Comparison of ENCODE assay signal across 30 cellular contexts in the genomic region with DNA sequence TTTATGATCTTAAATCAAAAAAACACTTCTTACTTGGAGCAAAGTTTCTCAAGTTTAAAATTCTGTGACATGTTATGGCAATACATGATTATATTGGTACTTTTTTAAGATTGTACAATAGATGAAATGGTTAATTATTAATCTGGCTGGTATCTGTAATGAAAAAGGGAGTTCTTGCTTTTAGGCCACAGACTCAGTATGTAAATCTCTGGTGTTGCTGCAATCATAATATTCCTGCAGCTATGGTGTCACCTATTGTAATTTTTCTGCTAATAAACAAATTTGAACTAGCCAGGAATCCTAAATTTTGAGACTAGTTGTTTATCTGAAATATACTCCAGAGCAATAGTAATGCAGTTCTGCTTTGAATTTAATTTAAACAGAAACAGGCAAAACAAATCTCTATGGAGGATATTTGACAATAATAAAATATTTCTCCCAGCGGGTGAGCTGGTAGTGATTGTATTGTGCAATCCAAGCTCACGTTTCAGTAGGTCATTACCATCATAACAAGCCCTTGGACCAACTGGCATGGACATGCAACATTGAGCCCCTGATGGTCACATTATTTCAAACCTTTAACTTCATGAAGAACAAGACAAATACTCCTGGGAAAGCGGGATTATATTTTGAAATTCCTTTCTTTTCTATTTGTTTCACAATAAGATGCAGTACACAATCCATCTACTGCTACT.
DNase-seq lines count a peak whose midpoint lies in the region; ATAC-seq and TF ChIP-seq lines count a peak whose summit lies in the region.
"Had no signal": no experiment of that assay in that cellular context is flagged by ENCODE, and none has a peak within 500 bp of the region (broad histone marks: within the 10 kb centered on the region; RNA-seq: fewer than 3 reads in every experiment).

No MANE protein-coding gene starts in this region.

- H3K4me2 ChIP-seq in IMR-90 (ENCODE audit: low read depth, low read length), result no peak overlapping the region
- H3K4me2 ChIP-seq: KMS-11, SK-N-SH had no signal

- no peaks in the 10 kb centered on the region for H3K9me3 ChIP-seq in IMR-90 (ENCODE audit: control insufficient read depth, insufficient read depth, low read length)
- no peaks in the 10 kb centered on the region for H3K9me3 ChIP-seq in neuron (ENCODE audit: low read length)
- no peaks in the 10 kb centered on the region for H3K9me3 ChIP-seq in colonic mucosa
- H3K9me3 ChIP-seq: SK-N-SH had no signal

- DNase-seq in DMS153 (lab: John Stamatoyannopoulos, UW), result peak; percentile 27
- no peak for DNase-seq in DMS153 treated with DMSO at 0.1 percent for 48 hours (lab: John Stamatoyannopoulos, UW; ENCODE audit: unreplicated experiment)
- no peak for DNase-seq in IMR-90
- DNase-seq in fibroblast of the conjunctiva (ENCODE audit: low read depth), result peak; percentile 14
- DNase-seq in GM20000 (ENCODE audit: low spot score), result no peak
- DNase-seq in colonic mucosa, result no peak
- no peak for DNase-seq in GOT3 (lab: John Stamatoyannopoulos, UW)
- DNase-seq: 8988T; activated CD4-positive, alpha-beta T cell treated with anti-CD3 and anti-CD28 coated beads, Interleukin-2, amount 50 U/mL, for 4 hours; activated T-cell treated with anti-CD3 and anti-CD28 coated beads, Interleukin-2, amount 50 U/mL, for 72 hours; effector memory CD4-positive, alpha-beta T cell; islet precursor cell; midbrain; naive B cell; NCI-H1417 treated with DMSO at 0.1 percent for 48 hours; NCI-H2171 treated with DMSO at 0.1 percent for 48 hours; NCI-H524 treated with DMSO at 0.1 percent for 48 hours; PC-3; SK-N-SH; stimulated activated naive B cell treated with anti-CD40 and anti-IgM and Interleukin-4, amounts not matched to agents 10 μg/mL and 1 μg/mL and 100 μg/mL, for 72 hours; substantia nigra; T-helper 17 cell; trophoblast cell had no signal

- H3K27ac ChIP-seq in IMR-90 (ENCODE audit: insufficient read depth, low read length), result no peak overlapping the region
- no peak overlapping the region for H3K27ac ChIP-seq in colonic mucosa
- H3K27ac ChIP-seq: C4-2B, cardiac muscle cell, coronary artery, epithelial cell of prostate, KMS-11 had no signal

- H3K56ac ChIP-seq in IMR-90 (ENCODE audit: extremely low read depth, insufficient read depth, low read length), result no peak overlapping the region

- H3K18ac ChIP-seq in IMR-90 (ENCODE audit: low read depth, low read length), result no peak overlapping the region

- no peak overlapping the region for H3K4ac ChIP-seq in IMR-90 (ENCODE audit: low read depth, low read length)

- no peak for ATAC-seq in IMR-90 (ENCODE audit: low read depth)
- ATAC-seq: activated T-cell treated with anti-CD3 and anti-CD28 coated beads, Interleukin-2, amount 50 U/mL, for 72 hours; PC-3; Right ventricle myocardium inferior; stimulated activated naive B cell treated with anti-CD40 and anti-IgM and Interleukin-4, amounts not matched to agents 10 μg/mL and 1 μg/mL and 100 μg/mL, for 72 hours; T-helper 17 cell had no signal

- BruUV-seq in IMR-90 (replicated peaks; lab: Mats Ljungman, UMichigan), result no TSS peak

- no peak overlapping the region for H2BK20ac ChIP-seq in IMR-90 (ENCODE audit: low read depth, low read length)

- no peaks in the 10 kb centered on the region for H3K27me3 ChIP-seq in IMR-90 (ENCODE audit: control insufficient read depth, insufficient read depth, low read length)
- H3K27me3 ChIP-seq in neuron (ENCODE audit: insufficient read depth, low read length), result no peaks in the 10 kb centered on the region
- no peaks in the 10 kb centered on the region for H3K27me3 ChIP-seq in colonic mucosa
- H3K27me3 ChIP-seq: cardiac muscle cell had no signal

- no peak overlapping the region for H2BK5ac ChIP-seq in IMR-90 (ENCODE audit: low read depth, low read length, poor library complexity, severe bottlenecking)

- no peak overlapping the region for H3K14ac ChIP-seq in IMR-90 (replicated peaks; ENCODE audit: low read depth, low read length)

- CTCF ChIA-PET in IMR-90 (lab: Yijun Ruan, JAX), result no interaction called here

- H3K4me3 ChIP-seq in IMR-90 (ENCODE audit: insufficient read depth, low read depth, low read length) (no peak overlapping the region), neuron (ENCODE audit: low read length) (no peak overlapping the region), colonic mucosa (no peak overlapping the region)
- H3K4me3 ChIP-seq: cardiac muscle cell, coronary artery had no signal

- H3K9ac ChIP-seq in IMR-90 (ENCODE audit: low read depth, low read length) (no peak overlapping the region), colonic mucosa (ENCODE audit: low read depth in 2 of 2, low read length in 2 of 2) (no peak overlapping the region)
- H3K9ac ChIP-seq: KMS-11, SK-N-SH had no signal

- H4K91ac ChIP-seq in IMR-90 (ENCODE audit: insufficient read depth, low read depth, low read length), result no peak overlapping the region

- no peak for TF ChIP-seq POLR2A in IMR-90 (IDR thresholded peaks at IDR 0.05; ENCODE audit: low read depth, low read length)

- H3K4me1 ChIP-seq in IMR-90 (ENCODE audit: control insufficient read depth, insufficient read depth, low read length) (peaks cover 2% of the 10 kb centered on the region; the same call in 1 of the 2 replicates), neuron (ENCODE audit: insufficient read depth, low read length) (peaks cover 17% of the 10 kb centered on the region), colonic mucosa (no peaks in the 10 kb centered on the region)

- no peak overlapping the region for H2BK120ac ChIP-seq in IMR-90 (ENCODE audit: low read depth, low read length)

- no peaks in the 10 kb centered on the region for H4K20me1 ChIP-seq in IMR-90 (ENCODE audit: insufficient read depth, low read length)

- H3K23ac ChIP-seq in IMR-90 (ENCODE audit: low read depth, low read length), result no peak overlapping the region

- H4K8ac ChIP-seq in IMR-90 (ENCODE audit: low read depth in 2 of 2, low read length in 2 of 2), result no peak overlapping the region

- intact Hi-C loops in IMR-90 (cut with micrococcal nuclease) (no loop called here), colonic mucosa (cut with DNase I) (no loop called here)

- no peak overlapping the region for H2AK9ac ChIP-seq in IMR-90 (replicated peaks; ENCODE audit: low read depth, low read length, poor library complexity)

- H3K36me3 ChIP-seq in IMR-90 (ENCODE audit: control insufficient read depth, insufficient read depth, low read length), result no peaks in the 10 kb centered on the region
- no peaks in the 10 kb centered on the region for H3K36me3 ChIP-seq in neuron (ENCODE audit: insufficient read depth, low read length)
- H3K36me3 ChIP-seq in colonic mucosa, result no peaks in the 10 kb centered on the region

- no peak overlapping the region for H4K5ac ChIP-seq in IMR-90 (ENCODE audit: low read depth, low read length)

- no peak overlapping the region for H2BK15ac ChIP-seq in IMR-90 (ENCODE audit: low read depth, low read length)

- TF ChIP-seq CTCF in IMR-90 (conservative IDR thresholded peaks at IDR 0.05; ENCODE audit: low read depth, low read length) (no peak), GM20000 (IDR thresholded peaks at IDR 0.05; ENCODE audit: extremely low read depth, missing control alignments) (no peak), colonic mucosa (IDR thresholded peaks at IDR 0.05) (no peak)

- in situ Hi-C loops in IMR-90 (cut with MboI; ENCODE audit: low sequenced_read_pairs), result no loop called here

- no peaks in the 10 kb centered on the region for H3K79me1 ChIP-seq in IMR-90 (ENCODE audit: low read depth in 1 of 2, low read length in 2 of 2)

- no peak overlapping the region for H2AK5ac ChIP-seq in IMR-90 (ENCODE audit: low read depth, low read length)

- no CpG with 5 or more reads among the region's 3 CpGs for WGBS in IMR-90 (ENCODE audit: extremely low coverage in 2 of 2, insufficient read length in 1 of 2), 2 experiments

- H2AFZ ChIP-seq in IMR-90 (replicated peaks; ENCODE audit: low read length, poor library complexity) (no peak overlapping the region), neuron (ENCODE audit: low read depth, low read length) (peak overlapping the region; percentile 49)

- no peaks in the 10 kb centered on the region for H3K9me1 ChIP-seq in IMR-90 (ENCODE audit: insufficient read depth, low read length)

- POLR2A ChIA-PET in IMR-90 (lab: Charles Lee; ENCODE audit: unreplicated experiment), result no interaction called here

- TF ChIP-seq RAD21 in IMR-90 (IDR thresholded peaks at IDR 0.05; ENCODE audit: low read length), result no peak

- dilution Hi-C loops in IMR-90 (cut with HindIII; ENCODE audit: low sequenced_read_pairs, unreplicated experiment), result no loop called here

TF ChIP-seq in IMR-90, 13 proteins besides CTCF, POLR2A, EP300 and RAD21:
- TF ChIP-seq, protein P1, sequence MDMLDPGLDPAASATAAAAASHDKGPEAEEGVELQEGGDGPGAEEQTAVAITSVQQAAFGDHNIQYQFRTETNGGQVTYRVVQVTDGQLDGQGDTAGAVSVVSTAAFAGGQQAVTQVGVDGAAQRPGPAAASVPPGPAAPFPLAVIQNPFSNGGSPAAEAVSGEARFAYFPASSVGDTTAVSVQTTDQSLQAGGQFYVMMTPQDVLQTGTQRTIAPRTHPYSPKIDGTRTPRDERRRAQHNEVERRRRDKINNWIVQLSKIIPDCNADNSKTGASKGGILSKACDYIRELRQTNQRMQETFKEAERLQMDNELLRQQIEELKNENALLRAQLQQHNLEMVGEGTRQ (IDR thresholded peaks at IDR 0.05; ENCODE audit: low read depth, low read length), result no peak
- TF ChIP-seq CEBPB (IDR thresholded peaks at IDR 0.05; ENCODE audit: low read depth, low read length) (peak; percentile 78), RCOR1 (IDR thresholded peaks at IDR 0.05; ENCODE audit: insufficient replicate concordance, low read length) (no peak), NFE2L2 (IDR thresholded peaks at IDR 0.05; ENCODE audit: low read depth, low read length) (no peak)

Comparison
In these comparisons a context has a peak if more than half of its experiments do, and no peak if none do; other contexts are left out.
1. DNase-seq: peak in DMS153 (single experiment) and fibroblast of the conjunctiva (single experiment); none in DMS153 treated with DMSO at 0.1 percent for 48 hours (single experiment), IMR-90 (single experiment), GM20000 (single experiment), colonic mucosa (single experiment) and GOT3 (single experiment).